Comparison of ENCODE assay signal across 28 cellular contexts in the genomic region with DNA sequence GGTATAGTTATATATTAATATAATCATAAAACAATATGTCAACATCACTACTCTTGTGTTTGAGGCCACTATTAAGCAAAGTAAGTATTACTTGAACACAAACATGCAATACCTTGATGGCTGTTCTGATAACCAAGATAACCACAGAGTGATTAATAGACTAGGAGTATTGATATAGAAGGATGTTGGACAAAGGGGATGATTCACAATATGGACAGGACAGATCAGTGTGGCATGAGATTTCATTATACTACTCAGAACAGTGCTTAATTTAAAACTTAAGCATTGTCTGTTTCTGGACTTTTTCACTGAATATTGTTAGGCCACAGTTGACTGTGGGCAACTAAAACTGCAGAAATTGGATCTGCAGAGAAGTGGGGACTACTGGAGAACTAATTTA.
"Had no signal": no experiment of that assay in that cellular context is flagged by ENCODE, and none has a peak within 500 bp of the region (broad histone marks: within the 10 kb centered on the region; RNA-seq: fewer than 3 reads in every experiment).

No MANE protein-coding gene starts in this region.

- H3K27ac ChIP-seq: cardiac muscle cell, Peyer's patch, RWPE1, SJSA1, VCaP had no signal

- H3K27me3 Mint-ChIP-seq: activated CD4-positive, alpha-beta memory T cell treated with anti-CD3 and anti-CD28 coated beads, Interleukin-2, amount 10 ng/mL, durations not matched to agents 7 days and 5 days; activated CD4-positive, alpha-beta T cell treated with anti-CD3 and anti-CD28 coated beads for 36 hours; activated naive CD8-positive, alpha-beta T cell; activated T-helper 17 cell treated with anti-CD3 and anti-CD28 coated beads, Interleukin-2, amount 50 U/mL, for 72 hours; T-cell had no signal

- H3K4me1 ChIP-seq: Peyer's patch, SJSA1 had no signal

- H3K9me3 Mint-ChIP-seq: activated CD4-positive, alpha-beta memory T cell treated with anti-CD3 and anti-CD28 coated beads, Interleukin-2, amount 10 ng/mL, durations not matched to agents 7 days and 5 days; brain had no signal

- DNase-seq: activated CD4-positive, alpha-beta memory T cell treated with anti-CD3 and anti-CD28 coated beads, Interleukin-2, amount 10 ng/mL, durations not matched to agents 7 days and 5 days; activated CD4-positive, alpha-beta T cell treated with anti-CD3 and anti-CD28 coated beads for 36 hours; activated CD4-positive, alpha-beta T cell treated with anti-CD3 and anti-CD28 coated beads, Interleukin-2, amount 50 U/mL, for 1 hour; activated CD4-positive, CD25-positive, alpha-beta regulatory T cell; activated gamma-delta T cell; activated naive CD4-positive, alpha-beta T cell treated with anti-CD3 and anti-CD28 coated beads for 36 hours; activated T-cell treated with anti-CD3 and anti-CD28 coated beads for 4 hours; activated T-cell treated with anti-CD3 and anti-CD28 coated beads, Interleukin-2, amount 50 U/mL, for 48 hours; amygdala; Karpas-422; NCI-H1105 treated with DMSO at 0.1 percent for 48 hours; NCI-H1436 treated with DMSO at 0.1 percent for 48 hours; NCI-H187; NCI-H2081; NCI-H510A; NCI-H526 treated with DMSO at 0.1 percent for 48 hours; NCI-H82; Peyer's patch; T-cell; T-helper 2 cell; T1000 had no signal

- H3K9me3 ChIP-seq: Peyer's patch had no signal

- H3K4me3 Mint-ChIP-seq: activated CD4-positive, alpha-beta memory T cell treated with anti-CD3 and anti-CD28 coated beads, Interleukin-2, amount 10 ng/mL, durations not matched to agents 7 days and 5 days; activated CD4-positive, alpha-beta T cell treated with anti-CD3 and anti-CD28 coated beads for 36 hours; activated naive CD4-positive, alpha-beta T cell treated with anti-CD3 and anti-CD28 coated beads for 36 hours; activated naive CD8-positive, alpha-beta T cell; activated T-helper 17 cell treated with anti-CD3 and anti-CD28 coated beads, Interleukin-2, amount 50 U/mL, for 72 hours; brain; T-cell had no signal

- ATAC-seq: activated CD4-positive, alpha-beta T cell treated with anti-CD3 and anti-CD28 coated beads for 36 hours; activated T-helper 17 cell treated with anti-CD3 and anti-CD28 coated beads, Interleukin-2, amount 50 U/mL, for 72 hours; T-cell had no signal

- H3K4me3 ChIP-seq: cardiac muscle cell, Peyer's patch, SJSA1 had no signal

- H3K27me3 ChIP-seq: cardiac muscle cell, Peyer's patch, SJSA1 had no signal

- H3K36me3 ChIP-seq: cardiac muscle cell, Peyer's patch, SJSA1 had no signal

- H3K36me3 Mint-ChIP-seq: activated naive CD8-positive, alpha-beta T cell; brain; T-cell had no signal

- H3K4me1 Mint-ChIP-seq: activated CD4-positive, alpha-beta memory T cell treated with anti-CD3 and anti-CD28 coated beads, Interleukin-2, amount 10 ng/mL, durations not matched to agents 7 days and 5 days; activated CD4-positive, alpha-beta T cell treated with anti-CD3 and anti-CD28 coated beads for 36 hours; activated T-helper 17 cell treated with anti-CD3 and anti-CD28 coated beads, Interleukin-2, amount 50 U/mL, for 72 hours; brain; T-cell had no signal

- H3K27ac Mint-ChIP-seq: activated CD4-positive, alpha-beta memory T cell treated with anti-CD3 and anti-CD28 coated beads, Interleukin-2, amount 10 ng/mL, durations not matched to agents 7 days and 5 days; activated CD4-positive, alpha-beta T cell treated with anti-CD3 and anti-CD28 coated beads for 36 hours; activated naive CD4-positive, alpha-beta T cell treated with anti-CD3 and anti-CD28 coated beads for 36 hours; activated naive CD8-positive, alpha-beta T cell; activated T-helper 17 cell treated with anti-CD3 and anti-CD28 coated beads, Interleukin-2, amount 50 U/mL, for 72 hours; brain; T-cell had no signal
